ENCODE assay signal across 14 cellular contexts in the genomic region with DNA sequence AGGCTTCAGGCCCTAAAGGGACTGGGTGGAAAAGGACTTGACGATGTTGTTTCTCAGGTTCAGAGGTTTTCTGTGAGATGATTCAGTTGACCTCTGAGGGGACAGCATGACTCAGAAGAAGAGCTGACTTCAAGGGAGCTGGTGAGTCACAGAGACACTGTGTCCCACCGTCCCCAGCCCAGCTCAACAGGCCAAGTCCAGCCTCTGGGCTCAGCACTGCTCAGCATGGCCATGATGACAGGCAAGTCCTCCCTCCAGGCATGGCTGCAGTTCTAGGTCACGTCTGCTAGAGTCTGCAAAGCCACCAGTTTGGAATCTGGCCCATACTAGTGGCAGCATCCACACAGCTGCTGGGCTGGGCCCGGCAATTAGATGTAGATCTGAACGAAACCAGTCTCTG. TPM values are rescaled to one million over a fixed set of nuclear protein-coding genes. Genes with fewer than 3 reads are reported as not detected.
DNase-seq lines count a peak whose midpoint lies in the region; ATAC-seq and TF ChIP-seq lines count a peak whose summit lies in the region.
"Had no signal": no experiment of that assay in that cellular context is flagged by ENCODE, and none has a peak within 500 bp of the region (broad histone marks: within the 10 kb centered on the region; RNA-seq: fewer than 3 reads in every experiment).

No MANE protein-coding gene starts in this region.

- H3K9me3 Mint-ChIP-seq in stimulated activated memory B cell treated with anti-CD40 and anti-IgM and Interleukin-4, amounts not matched to agents 10 μg/mL and 1 μg/mL and 100 μg/mL, for 72 hours, result peaks cover 4% of the 10 kb centered on the region
- H3K9me3 Mint-ChIP-seq: nephron had no signal

- peaks cover 89% of the 10 kb centered on the region for H3K36me3 ChIP-seq in RWPE2 (ENCODE audit: low read depth)

- no peak overlapping the region for H3K4me3 ChIP-seq in RWPE2 (ENCODE audit: severe bottlenecking)

- no peaks in the 10 kb centered on the region for H3K36me3 Mint-ChIP-seq in stimulated activated memory B cell treated with anti-CD40 and anti-IgM and Interleukin-4, amounts not matched to agents 10 μg/mL and 1 μg/mL and 100 μg/mL, for 72 hours
- H3K36me3 Mint-ChIP-seq: activated naive CD8-positive, alpha-beta T cell had no signal

- H3K4me1 Mint-ChIP-seq in stimulated activated memory B cell treated with anti-CD40 and anti-IgM and Interleukin-4, amounts not matched to agents 10 μg/mL and 1 μg/mL and 100 μg/mL, for 72 hours, result no peaks in the 10 kb centered on the region
- H3K4me1 Mint-ChIP-seq: nephron had no signal

- H3K9me3 ChIP-seq in RWPE2 (ENCODE audit: severe bottlenecking), result no peaks in the 10 kb centered on the region

- no peak overlapping the region for H3K27ac Mint-ChIP-seq in stimulated activated memory B cell treated with anti-CD40 and anti-IgM and Interleukin-4, amounts not matched to agents 10 μg/mL and 1 μg/mL and 100 μg/mL, for 72 hours
- H3K27ac Mint-ChIP-seq: activated naive CD8-positive, alpha-beta T cell; nephron had no signal

- H3K27me3 Mint-ChIP-seq in stimulated activated memory B cell treated with anti-CD40 and anti-IgM and Interleukin-4, amounts not matched to agents 10 μg/mL and 1 μg/mL and 100 μg/mL, for 72 hours, result peaks cover 28% of the 10 kb centered on the region

- H3K4me3 Mint-ChIP-seq in stimulated activated memory B cell treated with anti-CD40 and anti-IgM and Interleukin-4, amounts not matched to agents 10 μg/mL and 1 μg/mL and 100 μg/mL, for 72 hours, result no peak overlapping the region
- H3K4me3 Mint-ChIP-seq: activated naive CD8-positive, alpha-beta T cell; nephron had no signal

- DNase-seq in NCI-H2227 (lab: John Stamatoyannopoulos, UW; ENCODE audit: unreplicated experiment) (peak; percentile 8), NCI-H2227 treated with DMSO at 0.1 percent for 48 hours (lab: John Stamatoyannopoulos, UW) (no peak), RWPE2 (ENCODE audit: low spot score) (no peak), foreskin keratinocyte (no peak), NCI-H1436 treated with DMSO at 0.1 percent for 48 hours (lab: John Stamatoyannopoulos, UW) (no peak)
- DNase-seq: activated CD4-positive, alpha-beta T cell treated with anti-CD3 and anti-CD28 coated beads for 4 hours; effector CD8-positive, alpha-beta T cell; GDM1; NCI-H187 treated with DMSO at 0.1 percent for 48 hours had no signal

- H3K4me1 ChIP-seq in RWPE2 (ENCODE audit: insufficient read depth, poor library complexity, severe bottlenecking), result peaks cover 57% of the 10 kb centered on the region
- H3K4me1 ChIP-seq in foreskin keratinocyte, result peaks cover 55% of the 10 kb centered on the region

- no peak for TF ChIP-seq CTCF in RWPE2 (IDR thresholded peaks at IDR 0.05; ENCODE audit: poor library complexity, severe bottlenecking)
- TF ChIP-seq CTCF in foreskin keratinocyte (conservative IDR thresholded peaks at IDR 0.05), result no peak

- ATAC-seq in RWPE2 (ENCODE audit: low read depth) (no peak), foreskin keratinocyte (no peak), GM21360 (IDR thresholded peaks at IDR 0.05; ENCODE audit: unreplicated experiment) (no peak), HG02884 (IDR thresholded peaks at IDR 0.05; ENCODE audit: unreplicated experiment) (no peak)
- peak; percentile 6 for ATAC-seq in stimulated activated memory B cell treated with anti-CD40 and anti-IgM and Interleukin-4, amounts not matched to agents 10 μg/mL and 1 μg/mL and 100 μg/mL, for 72 hours

- H3K27ac ChIP-seq in RWPE2 (ENCODE audit: poor library complexity, severe bottlenecking) (peak overlapping the region; percentile 73), foreskin keratinocyte (peak overlapping the region; percentile 97)

- H3K27me3 ChIP-seq in RWPE2 (ENCODE audit: insufficient read depth, poor library complexity, severe bottlenecking), result no peaks in the 10 kb centered on the region
- H3K27me3 ChIP-seq in foreskin keratinocyte, result no peaks in the 10 kb centered on the region

RNA-seq across cellular contexts. Expression of gene TRIM29, which starts 12.9 kb away (rescaled TPM):
- total RNA-seq in foreskin keratinocyte, result 177 and 190 TPM in 2 replicates
- polyA plus RNA-seq in foreskin keratinocyte, result 211 and 233 TPM in 2 replicates
